Comparison of ENCODE assay signal across 9 cellular contexts in the genomic region with DNA sequence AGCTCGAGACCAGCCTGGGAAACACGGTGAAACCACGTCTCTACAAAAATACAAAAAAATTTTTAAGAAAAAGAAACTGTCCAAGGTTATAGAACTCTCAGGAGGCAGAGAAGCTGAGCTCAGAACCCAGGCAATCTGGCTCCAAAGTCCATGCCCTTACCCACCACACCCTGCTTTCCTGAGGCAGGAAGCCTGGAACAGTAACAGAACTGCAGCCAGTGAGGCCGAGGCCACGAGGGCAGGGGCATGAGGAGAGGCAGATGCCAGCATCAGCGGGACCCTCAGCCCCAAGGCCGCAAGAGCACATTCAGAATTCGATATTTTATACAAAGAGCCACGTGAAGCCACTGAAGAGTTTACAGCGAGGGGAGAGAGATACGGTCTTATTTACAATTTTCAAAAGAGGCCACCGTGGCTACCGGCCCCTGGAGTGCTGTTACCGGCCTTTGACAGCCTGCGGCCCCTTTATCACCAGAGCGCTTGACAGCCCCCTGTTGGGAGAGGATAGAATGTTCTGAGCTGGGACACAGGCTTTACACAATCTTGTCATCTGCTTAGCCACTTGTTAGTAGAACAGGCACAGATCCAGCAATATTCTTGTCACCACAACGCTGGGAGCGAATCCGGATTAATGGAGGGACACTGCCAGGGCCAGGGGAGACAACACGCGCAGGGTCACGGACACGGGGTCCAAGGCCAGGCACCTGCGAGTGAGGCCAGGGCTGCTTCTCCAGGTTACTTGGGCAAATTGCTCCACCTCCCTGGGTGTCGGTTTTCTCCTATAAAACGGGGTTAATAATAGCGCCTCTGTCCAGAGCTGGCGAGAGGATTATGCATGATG. TPM values are rescaled to one million over a fixed set of nuclear protein-coding genes. Genes with fewer than 3 reads are reported as not detected.
DNase-seq lines count a peak whose midpoint lies in the region; ATAC-seq, FAIRE-seq and TF ChIP-seq lines count a peak whose summit lies in the region.
"Had no signal": no experiment of that assay in that cellular context is flagged by ENCODE, and none has a peak within 500 bp of the region (broad histone marks: within the 10 kb centered on the region; RNA-seq: fewer than 3 reads in every experiment).

No MANE protein-coding gene starts in this region.

- H3K9me3 Mint-ChIP-seq in activated naive CD8-positive, alpha-beta T cell treated with anti-CD3 and anti-CD28 coated beads, Interleukin-2, amount 50 U/mL, for 24 hours: no peaks in the 10 kb centered on the region

- no peak for ATAC-seq in PC-3
- ATAC-seq in pancreas: peak; percentile 36 to 77 (median 55)
- no peak for ATAC-seq in omental fat pad (ENCODE audit: low FRiP score)
- ATAC-seq in sciatic nerve: no peak
- no peak for ATAC-seq in HG03095 (IDR thresholded peaks at IDR 0.05; ENCODE audit: unreplicated experiment)
- no peak for ATAC-seq in activated naive CD8-positive, alpha-beta T cell treated with anti-CD3 and anti-CD28 coated beads, Interleukin-2, amount 50 U/mL, for 24 hours

- WGBS in pancreas, 2 donors: 38 to 40% methylated on average over 28 of the region's 28 CpGs

- peaks cover 60% of the 10 kb centered on the region for H3K79me2 ChIP-seq in PC-3 (ENCODE audit: low read length)

- peaks cover 21% of the 10 kb centered on the region for H3K4me1 Mint-ChIP-seq in activated naive CD8-positive, alpha-beta T cell treated with anti-CD3 and anti-CD28 coated beads, Interleukin-2, amount 50 U/mL, for 24 hours

- TF ChIP-seq CTCF in PC-3 (conservative IDR thresholded peaks at IDR 0.05; ENCODE audit: low read depth, low read length) (peak; percentile 49), fibroblast of villous mesenchyme (IDR thresholded peaks at IDR 0.05; ENCODE audit: insufficient read depth, low read depth, low read length) (peak; percentile 18), pancreas (IDR thresholded peaks at IDR 0.05) (no peak), omental fat pad (IDR thresholded peaks at IDR 0.05) (no peak)

- no peak overlapping the region for H3K27ac Mint-ChIP-seq in activated naive CD8-positive, alpha-beta T cell treated with anti-CD3 and anti-CD28 coated beads, Interleukin-2, amount 50 U/mL, for 24 hours

- POLR2A ChIA-PET in PC-3 (lab: Charles Lee; ENCODE audit: unreplicated experiment): no interaction called here

- FAIRE-seq in pancreas (lab: Jason Lieb, UNC): no peak

- H3K4me3 ChIP-seq in PC-3 (ENCODE audit: low read length): no peak overlapping the region
- H3K4me3 ChIP-seq in fibroblast of villous mesenchyme (ENCODE audit: low read depth, low read length): no peak overlapping the region
- H3K4me3 ChIP-seq in pancreas: no peak overlapping the region

- H3K27ac ChIP-seq in PC-3 (ENCODE audit: low read length): no peak overlapping the region
- H3K27ac ChIP-seq in pancreas: peak overlapping the region in 1 of 4 donors; percentile 16

- no peaks in the 10 kb centered on the region for H3K9me2 ChIP-seq in PC-3 (replicated peaks; ENCODE audit: low read length)

- no peaks in the 10 kb centered on the region for H3K27me3 Mint-ChIP-seq in activated naive CD8-positive, alpha-beta T cell treated with anti-CD3 and anti-CD28 coated beads, Interleukin-2, amount 50 U/mL, for 24 hours

- H3K36me3 ChIP-seq in PC-3 (ENCODE audit: low read depth, low read length) (peaks cover 31% of the 10 kb centered on the region; the same call in 1 of the 2 replicates), pancreas (peaks cover 3 to 29% (median 25%) of the 10 kb centered on the region in 3 donors)

- DNase-seq in G401 (ENCODE audit: low spot score) (peak; percentile 86), PC-3 (no peak), fibroblast of villous mesenchyme (ENCODE audit: low read depth) (no peak), pancreas (peak in 2 of 6 donors; percentile 54), omental fat pad (ENCODE audit: low spot score) (no peak), sciatic nerve (ENCODE audit: low spot score) (no peak)
- no peak for DNase-seq in activated naive CD8-positive, alpha-beta T cell treated with anti-CD3 and anti-CD28 coated beads, Interleukin-2, amount 50 U/mL, for 24 hours
- DNase-seq: NCI-H526 had no signal

- H3F3A ChIP-seq in PC-3 (ENCODE audit: low read length, unreplicated experiment): no peaks in the 10 kb centered on the region

- H3K9ac ChIP-seq in PC-3 (ENCODE audit: low read length): no peak overlapping the region

- H3K9me3 ChIP-seq in PC-3 (ENCODE audit: low read length) (no peaks in the 10 kb centered on the region), pancreas (no peaks in the 10 kb centered on the region)

- H3K4me2 ChIP-seq in PC-3 (ENCODE audit: low read length): no peak overlapping the region

- CTCF ChIA-PET in PC-3 (lab: Charles Lee): no interaction called here

- intact Hi-C loops in PC-3 (cut with micrococcal nuclease) (no loop called here), pancreas (cut with DNase I) (no loop called here), sciatic nerve (cut with DNase I) (loop anchor here (10.0 kb wide), 1 partner anchor 295 kb away; no protein-coding TSS in a partner anchor)

- H2AFZ ChIP-seq in PC-3 (ENCODE audit: low read length): no peak overlapping the region

- H3K4me1 ChIP-seq in PC-3 (ENCODE audit: insufficient read depth, low read length) (peaks cover 14% of the 10 kb centered on the region), pancreas (peaks cover 0 to 16% (median 14%) of the 10 kb centered on the region in 3 donors)

- in situ Hi-C loops in G401 (cut with HindIII; ENCODE audit: low sequenced_read_pairs): no loop called here

- H3K27me3 ChIP-seq in PC-3 (ENCODE audit: low read length): no peaks in the 10 kb centered on the region
- H3K27me3 ChIP-seq in pancreas: no peaks in the 10 kb centered on the region

- no TSS peak for BruUV-seq in PC-3 (replicated peaks; lab: Mats Ljungman, UMichigan)

- H3K36me3 Mint-ChIP-seq in activated naive CD8-positive, alpha-beta T cell treated with anti-CD3 and anti-CD28 coated beads, Interleukin-2, amount 50 U/mL, for 24 hours (ENCODE audit: low read depth): peaks cover 22% of the 10 kb centered on the region

- no peak overlapping the region for H3K4me3 Mint-ChIP-seq in activated naive CD8-positive, alpha-beta T cell treated with anti-CD3 and anti-CD28 coated beads, Interleukin-2, amount 50 U/mL, for 24 hours

- peaks cover 18% of the 10 kb centered on the region for H4K20me1 ChIP-seq in PC-3 (ENCODE audit: low read length)

RNA-seq across cellular contexts. Expression of gene SPATA2, which starts 5.6 kb away (rescaled TPM):
- 0.80 and 1.6 TPM in 2 replicates for total RNA-seq in G401 (2014; rRNA removed; shearing (Covaris generic))
- total RNA-seq in PC-3 (2014; rRNA removed): 7.4 and 8.1 TPM in 2 replicates
- 2.6 and 3.9 TPM in 2 replicates for total RNA-seq in fibroblast of villous mesenchyme
- total RNA-seq in pancreas: 1 to 10 TPM; 3.9 to 7.0 (median 4.6) TPM
- polyA plus RNA-seq in pancreas: 1 to 10 TPM; 4.0 to 5.8 TPM
- total RNA-seq in omental fat pad: 1 to 10 TPM; 3.3 to 6.4 (median 3.6) TPM
- total RNA-seq in sciatic nerve: 8.2 TPM

RNA-seq across cellular contexts. Expression of gene RNF114, which starts 26.5 kb away (rescaled TPM):
- total RNA-seq in G401 (2014; rRNA removed; shearing (Covaris generic)): 75.1 and 79.8 TPM in 2 replicates
- total RNA-seq in PC-3 (2014; rRNA removed) (106 and 133 TPM in 2 replicates), fibroblast of villous mesenchyme (44.1 and 57.0 TPM in 2 replicates), pancreas (10 to 100 TPM; 37.1 to 61.9 (median 47.0) TPM), omental fat pad (100 to 1,000 TPM; 133 to 163 (median 146) TPM), sciatic nerve (80.5 TPM)
- 10 to 100 TPM; 33.3 to 41.2 TPM for polyA plus RNA-seq in pancreas

Comparison
In these comparisons a context has a peak if more than half of its experiments do, and no peak if none do; other contexts are left out.
1. ATAC-seq: peak in pancreas (4 of 4); none in PC-3 (single experiment), omental fat pad (single experiment), sciatic nerve (single experiment), HG03095 (single experiment) and activated naive CD8-positive, alpha-beta T cell treated with anti-CD3 and anti-CD28 coated beads, Interleukin-2, amount 50 U/mL, for 24 hours (single experiment).
2. CTCF ChIP-seq: peak in PC-3 (single experiment) and fibroblast of villous mesenchyme (single experiment); none in pancreas (0 of 4) and omental fat pad (0 of 3).